ENCODE assay signal across 8 cellular contexts in genomic region chr14:74085828-74086227, GRCh38. TPM values are rescaled to one million over a fixed set of nuclear protein-coding genes. Genes with fewer than 3 reads are reported as not detected.
A peak's percentile ranks its signal among the peaks of the same experiment; 100 is the strongest.
DNase-seq lines count a peak whose midpoint lies in the region; ATAC-seq and TF ChIP-seq lines count a peak whose summit lies in the region.

No MANE protein-coding gene starts in this region.

- H3K27ac ChIP-seq in SK-N-SH (ENCODE audit: low read depth in 2 of 2, low read length in 1 of 2) = peak overlapping the region in 1 of 2 experiments; percentile 75; a peak in 1 of 4 replicates
- peak overlapping the region in 2 of 8 donors; percentile 86 to 89 for H3K27ac ChIP-seq in spleen

- no peaks in the 10 kb centered on the region for H3K9me2 ChIP-seq in SK-N-SH

- 97% methylated on average over 1 of the region's 1 CpG for WGBS in SK-N-SH (ENCODE audit: low lambda C conversion rate)
- WGBS in spleen, 5 donors = 79 to 90% (median 88%) methylated on average over 1 of the region's 1 CpG

- peaks cover 48% of the 10 kb centered on the region for H3K79me2 ChIP-seq in SK-N-SH (ENCODE audit: insufficient read depth)

- H3K36me3 ChIP-seq in SK-N-SH (replicated peaks in 1 of 2; ENCODE audit: control insufficient read depth in 1 of 2, insufficient read depth in 2 of 2, low read length in 1 of 2) (no peaks in the 10 kb centered on the region), spleen (peaks cover 0 to 1% (median 0%) of the 10 kb centered on the region in 6 donors)

- H4K20me1 ChIP-seq in SK-N-SH (ENCODE audit: insufficient read depth) = no peaks in the 10 kb centered on the region

- H3K4me1 ChIP-seq in SK-N-SH (ENCODE audit: control insufficient read depth in 1 of 2, insufficient read depth in 2 of 2, low read depth in 1 of 2, low read length in 1 of 2) (peaks cover 0 to 10% of the 10 kb centered on the region in 2 experiments; a peak in 2 of 4 replicates), spleen (peaks cover 10 to 49% (median 27%) of the 10 kb centered on the region in 6 donors)

- intact Hi-C loops in spleen (cut with DNase I; ENCODE audit: low total_unique reads) (no loop called here), sciatic nerve (cut with DNase I) (no loop called here)

- POLR2A ChIA-PET in SK-N-SH (lab: Yijun Ruan, JAX) = no interaction called here

- no peak for TF ChIP-seq EP300 in SK-N-SH (IDR thresholded peaks at IDR 0.05; ENCODE audit: borderline replicate concordance in 1 of 2, low read depth in 1 of 2, low read length in 1 of 2)

- TF ChIP-seq CTCF in SK-N-SH (IDR thresholded peaks at IDR 0.05) = no peak
- no peak for TF ChIP-seq CTCF in fibroblast of pulmonary artery (IDR thresholded peaks at IDR 0.05; ENCODE audit: low read length, missing control alignments)
- TF ChIP-seq CTCF in spleen (IDR thresholded peaks at IDR 0.05 in 8 of 11, conservative IDR thresholded peaks at IDR 0.05 in 3 of 11) = no peak

- no peaks in the 10 kb centered on the region for H3K27me3 ChIP-seq in SK-N-SH (ENCODE audit: insufficient read depth)
- H3K27me3 ChIP-seq in spleen (replicated peaks in 1 of 7) = no peaks in the 10 kb centered on the region

- H3K9ac ChIP-seq in SK-N-SH = peak overlapping the region; percentile 88; the same call in 1 of the 2 replicates

- no peak for TF ChIP-seq POLR2A in spleen (IDR thresholded peaks at IDR 0.05)

- TF ChIP-seq RAD21 in SK-N-SH (IDR thresholded peaks at IDR 0.05; ENCODE audit: low read length) = no peak

- ATAC-seq in SK-N-SH treated with all-trans-retinoic acid at 6 μM for 48 hours (no peak), sciatic nerve (no peak), GM19328 (IDR thresholded peaks at IDR 0.05; ENCODE audit: unreplicated experiment) (no peak)

- H3K9me3 ChIP-seq in SK-N-SH (no peaks in the 10 kb centered on the region), spleen (no peaks in the 10 kb centered on the region)

- peak overlapping the region; percentile 81 for H3K4me2 ChIP-seq in SK-N-SH

- H2AFZ ChIP-seq in SK-N-SH (ENCODE audit: low read depth) = peak overlapping the region; percentile 99

- DNase-seq in SK-N-SH (no peak), RPMI8226 (peak; percentile 43), fibroblast of pulmonary artery (ENCODE audit: low read depth) (no peak), spleen (no peak), sciatic nerve (ENCODE audit: low spot score) (no peak), SHP77 (lab: John Stamatoyannopoulos, UW) (no peak)

- H3K4me3 ChIP-seq in SK-N-SH (ENCODE audit: low read depth in 2 of 2, low read length in 1 of 2) (peak overlapping the region; percentile 65 to 83; a peak in 3 of 4 replicates), fibroblast of pulmonary artery (replicated peaks; ENCODE audit: low read depth, low read length) (peak overlapping the region; percentile 81), spleen (peak overlapping the region in 6 of 8 donors; percentile 82 to 97 (median 92))

- no peaks in the 10 kb centered on the region for H3F3A ChIP-seq in SK-N-SH (replicated peaks; ENCODE audit: insufficient read depth)

- CTCF ChIA-PET in SK-N-SH (lab: Yijun Ruan, JAX) = interaction anchor here (1.0 kb wide), 1 partner anchor 166 kb away, joined by 4 read pairs; no protein-coding TSS in a partner anchor

TF ChIP-seq in SK-N-SH, 30 proteins besides CTCF, POLR2A, EP300 and RAD21 (continues in another document):
- TF ChIP-seq SIN3A (IDR thresholded peaks at IDR 0.05; ENCODE audit: borderline replicate concordance, low read depth, low read length) (no peak), IRF3 (IDR thresholded peaks at IDR 0.05; ENCODE audit: low read depth, low read length) (no peak), MAX (IDR thresholded peaks at IDR 0.05; ENCODE audit: low read depth) (no peak), JUND (IDR thresholded peaks at IDR 0.05) (no peak), USF1 (IDR thresholded peaks at IDR 0.05; ENCODE audit: borderline replicate concordance, low read depth) (no peak), GATA2 (CRISPR knock-in tag; IDR thresholded peaks at IDR 0.05) (no peak), GABPA (IDR thresholded peaks at IDR 0.05; ENCODE audit: low read depth) (no peak)

TF ChIP-seq in SK-N-SH treated with all-trans-retinoic acid at 6 μM for 48 hours, 23 proteins besides CTCF, POLR2A, EP300 and RAD21:
- TF ChIP-seq ARNTL (CRISPR knock-in tag; IDR thresholded peaks at IDR 0.05; ENCODE audit: borderline replicate concordance, low read depth) = no peak
- no peak for TF ChIP-seq PPARA (CRISPR knock-in tag; IDR thresholded peaks at IDR 0.05; ENCODE audit: borderline replicate concordance)
- TF ChIP-seq BACH2 (CRISPR knock-in tag; IDR thresholded peaks at IDR 0.05; ENCODE audit: borderline replicate concordance) = no peak
- TF ChIP-seq SNAI2 (CRISPR knock-in tag; IDR thresholded peaks at IDR 0.05) = no peak
- TF ChIP-seq GLIS3 (CRISPR knock-in tag; IDR thresholded peaks at IDR 0.05) = no peak
- TF ChIP-seq ZNF70 (CRISPR knock-in tag; IDR thresholded peaks at IDR 0.05) = no peak
- TF ChIP-seq PATZ1 (CRISPR knock-in tag; IDR thresholded peaks at IDR 0.05; ENCODE audit: borderline replicate concordance) = no peak
- TF ChIP-seq TSHZ2 (CRISPR knock-in tag; IDR thresholded peaks at IDR 0.05) = no peak
- no peak for TF ChIP-seq ISL1 (CRISPR knock-in tag; IDR thresholded peaks at IDR 0.05)
- TF ChIP-seq TCF4 (CRISPR knock-in tag; IDR thresholded peaks at IDR 0.05; ENCODE audit: borderline replicate concordance) = no peak
- no peak for TF ChIP-seq POU6F1 (CRISPR knock-in tag; IDR thresholded peaks at IDR 0.05; ENCODE audit: borderline replicate concordance, low read depth)
- no peak for TF ChIP-seq ZC3H10 (CRISPR knock-in tag; IDR thresholded peaks at IDR 0.05)
- TF ChIP-seq TOX (CRISPR knock-in tag; IDR thresholded peaks at IDR 0.05; ENCODE audit: borderline replicate concordance) = no peak

RNA-seq across cellular contexts. Expression of gene LIN52, which starts 1.1 kb away (rescaled TPM):
- 4.9 and 5.9 TPM in 2 replicates for polyA plus RNA-seq in SK-N-SH (2012; rRNA removed)
- 8.1 and 8.7 TPM in 2 replicates for polyA plus RNA-seq in SK-N-SH (2012; cell fraction: cytosol; rRNA removed)
- polyA plus RNA-seq in SK-N-SH (2012; cell fraction: nucleus; rRNA removed) = 2.9 and 4.1 TPM in 2 replicates
- 10 to 100 TPM in 3 of 7 donors, 1 to 10 TPM in 4; 6.4 to 11.3 (median 9.7) TPM for total RNA-seq in spleen
- 1 to 10 TPM; 4.0 to 7.0 (median 4.9) TPM for polyA plus RNA-seq in spleen
- total RNA-seq in sciatic nerve = 8.5 TPM

RNA-seq across cellular contexts. Expression of gene ALDH6A1, which starts 1.6 kb away (rescaled TPM):
- polyA plus RNA-seq in SK-N-SH (2012; rRNA removed) (9.4 and 12.9 TPM in 2 replicates), spleen (1 to 10 TPM; 2.3 to 4.3 (median 3.2) TPM)
- polyA plus RNA-seq in SK-N-SH (2012; cell fraction: cytosol; rRNA removed) = 10.8 and 12.6 TPM in 2 replicates
- 3.7 and 6.9 TPM in 2 replicates for polyA plus RNA-seq in SK-N-SH (2012; cell fraction: nucleus; rRNA removed)
- total RNA-seq in spleen (10 to 100 TPM; 10.7 to 20.2 (median 12.2) TPM), sciatic nerve (85.5 TPM)
